8 cellular contexts compared by ENCODE assay signal in genomic region chr16:30186782-30187555, GRCh38. TPM values are rescaled to one million over a fixed set of nuclear protein-coding genes. Genes with fewer than 3 reads are reported as not detected.
DNase-seq lines count a peak whose midpoint lies in the region; ATAC-seq and TF ChIP-seq lines count a peak whose summit lies in the region.

No MANE protein-coding gene starts in this region.

- no peaks in the 10 kb centered on the region for H3K27me3 Mint-ChIP-seq in IgD-negative memory B cell
- no peaks in the 10 kb centered on the region for H3K27me3 Mint-ChIP-seq in activated CD4-positive, alpha-beta memory T cell treated with anti-CD3 and anti-CD28 coated beads, Interleukin-2, amount 10 ng/mL, durations not matched to agents 7 days and 5 days
- H3K27me3 Mint-ChIP-seq in mesothelial cell of epicardium (ENCODE audit: low read depth): peaks cover 4% of the 10 kb centered on the region

- POLR2A ChIA-PET in activated CD4-positive, alpha-beta memory T cell treated with anti-CD3 and anti-CD28 coated beads, Interleukin-2, amount 10 ng/mL, durations not matched to agents 7 days and 5 days (lab: Charles Lee): interaction anchor here (0.9 to 7.7 kb wide), 19 partner anchors 44 to 472 kb away, joined by 3 to 92 read pairs (median 6); partner anchors contain the start of genes ALDOA, CD2BP2, GDPD3 and PPP4C

- H3K27ac ChIP-seq in dorsolateral prefrontal cortex: peak overlapping the region in 54 of 59 donors; percentile 10 to 91 (median 74)

- TF ChIP-seq CTCF in BE2C (IDR thresholded peaks at IDR 0.05; ENCODE audit: low read depth, low read length) (peak; percentile 31), dorsolateral prefrontal cortex (IDR thresholded peaks at IDR 0.05 in 54 of 56, conservative IDR thresholded peaks at IDR 0.05 in 2 of 56; ENCODE audit: low read depth in 1 of 56, partially characterized antibody in 56 of 56) (peak in 52 of 56 donors; percentile 36 to 69 (median 56)), mesothelial cell of epicardium (IDR thresholded peaks at IDR 0.05; ENCODE audit: unreplicated experiment) (peak; percentile 52)

- CTCF ChIA-PET in activated CD4-positive, alpha-beta memory T cell treated with anti-CD3 and anti-CD28 coated beads, Interleukin-2, amount 10 ng/mL, durations not matched to agents 7 days and 5 days (lab: Charles Lee): interaction anchor here (1.0 to 2.7 kb wide), 5 partner anchors 44 to 223 kb away, joined by 3 to 17 read pairs (median 5); partner anchors contain the start of gene TBX6

- peaks cover 16 to 21% (median 18%) of the 10 kb centered on the region in 3 donors for H3K4me1 Mint-ChIP-seq in IgD-negative memory B cell
- H3K4me1 Mint-ChIP-seq in activated CD4-positive, alpha-beta memory T cell treated with anti-CD3 and anti-CD28 coated beads, Interleukin-2, amount 10 ng/mL, durations not matched to agents 7 days and 5 days: peaks cover 24% of the 10 kb centered on the region
- H3K4me1 Mint-ChIP-seq in mesothelial cell of epicardium: peaks cover 14% of the 10 kb centered on the region

- no peak for ATAC-seq in HG03159 (IDR thresholded peaks at IDR 0.05; ENCODE audit: unreplicated experiment)

- H3K4me3 Mint-ChIP-seq in IgD-negative memory B cell (peak overlapping the region; percentile 97 to 99 (median 99)), mesothelial cell of epicardium (no peak overlapping the region)
- H3K4me3 Mint-ChIP-seq in activated CD4-positive, alpha-beta memory T cell treated with anti-CD3 and anti-CD28 coated beads, Interleukin-2, amount 10 ng/mL, durations not matched to agents 7 days and 5 days: peak overlapping the region; percentile 100

- intact Hi-C loops in dorsolateral prefrontal cortex (cut with DNase I): no loop called here

- no peaks in the 10 kb centered on the region for H3K9me3 Mint-ChIP-seq in IgD-negative memory B cell
- no peaks in the 10 kb centered on the region for H3K9me3 Mint-ChIP-seq in activated CD4-positive, alpha-beta memory T cell treated with anti-CD3 and anti-CD28 coated beads, Interleukin-2, amount 10 ng/mL, durations not matched to agents 7 days and 5 days
- no peaks in the 10 kb centered on the region for H3K9me3 Mint-ChIP-seq in mesothelial cell of epicardium

- peaks cover 6% of the 10 kb centered on the region; the same call in 1 of the 2 replicates for H3K4me1 ChIP-seq in BE2C

- H3K36me3 ChIP-seq in BE2C: no peaks in the 10 kb centered on the region

- peak overlapping the region; percentile 97 to 99 (median 98) for H3K27ac Mint-ChIP-seq in IgD-negative memory B cell
- H3K27ac Mint-ChIP-seq in activated CD4-positive, alpha-beta memory T cell treated with anti-CD3 and anti-CD28 coated beads, Interleukin-2, amount 10 ng/mL, durations not matched to agents 7 days and 5 days: peak overlapping the region; percentile 99
- H3K27ac Mint-ChIP-seq in mesothelial cell of epicardium: no peak overlapping the region

- peak; percentile 41 for DNase-seq in BE2C
- DNase-seq in activated CD4-positive, alpha-beta memory T cell treated with anti-CD3 and anti-CD28 coated beads, Interleukin-2, amount 10 ng/mL, durations not matched to agents 7 days and 5 days: peak; percentile 84
- peak in 5 of 10 donors; percentile 21 to 53 (median 47) for DNase-seq in dorsolateral prefrontal cortex
- DNase-seq in mesothelial cell of epicardium (ENCODE audit: low spot score in 2 of 2, unreplicated experiment in 2 of 2): peak; percentile 42 to 71
- peak; percentile 75 to 87 for DNase-seq in stimulated activated CD8-positive, alpha-beta memory T cell treated with anti-CD3 and anti-CD28 coated beads, Interleukin-7, amount 100 ng/mL, for 1 hour (ENCODE audit: low read depth in 2 of 2)
- DNase-seq in NCI-H2171 treated with DMSO at 0.1 percent for 48 hours (lab: John Stamatoyannopoulos, UW): no peak

- no peaks in the 10 kb centered on the region for H3K9me3 ChIP-seq in BE2C

- H3K27me3 ChIP-seq in BE2C (no peaks in the 10 kb centered on the region), dorsolateral prefrontal cortex (no peaks in the 10 kb centered on the region)

- no peak overlapping the region for H3K4me3 ChIP-seq in BE2C (ENCODE audit: low read depth, low read length)
- H3K4me3 ChIP-seq in dorsolateral prefrontal cortex: peak overlapping the region in 35 of 59 donors; percentile 0 to 78 (median 62)

- H3K36me3 Mint-ChIP-seq in IgD-negative memory B cell: peaks cover 15% of the 10 kb centered on the region
- H3K36me3 Mint-ChIP-seq in activated CD4-positive, alpha-beta memory T cell treated with anti-CD3 and anti-CD28 coated beads, Interleukin-2, amount 10 ng/mL, durations not matched to agents 7 days and 5 days (ENCODE audit: low read depth): peaks cover 45% of the 10 kb centered on the region
- H3K36me3 Mint-ChIP-seq in mesothelial cell of epicardium: no peaks in the 10 kb centered on the region

RNA-seq across cellular contexts. Expression of gene CORO1A, which starts 3.6 kb away (rescaled TPM):
- polyA plus RNA-seq in BE2C (2012; ENCODE audit: insufficient read depth, insufficient read length, low read depth): 11.9 TPM
- 1,353 TPM for polyA plus RNA-seq in IgD-negative memory B cell
- total RNA-seq in activated CD4-positive, alpha-beta memory T cell treated with anti-CD3 and anti-CD28 coated beads, Interleukin-2, amount 10 ng/mL, durations not matched to agents 7 days and 5 days: 1,000 to 10,000 TPM; 1,737 to 1,754 TPM
- total RNA-seq in dorsolateral prefrontal cortex: 100 to 1,000 TPM in 1 of 120 experiments, 10 to 100 TPM in 119; 34.2 to 114 (median 60.7) TPM
- 7.0 to 8.9 TPM (median 7.0 TPM) in 3 replicates for total RNA-seq in mesothelial cell of epicardium

RNA-seq across cellular contexts. Expression of gene BOLA2B, which starts 6.5 kb away (rescaled TPM):
- 827 TPM for polyA plus RNA-seq in BE2C (2012; ENCODE audit: insufficient read depth, insufficient read length, low read depth)
- 264 TPM for polyA plus RNA-seq in IgD-negative memory B cell
- total RNA-seq in activated CD4-positive, alpha-beta memory T cell treated with anti-CD3 and anti-CD28 coated beads, Interleukin-2, amount 10 ng/mL, durations not matched to agents 7 days and 5 days: 100 to 1,000 TPM; 145 to 146 TPM
- total RNA-seq in dorsolateral prefrontal cortex (10 to 100 TPM; 29.1 to 89.3 (median 49.3) TPM), mesothelial cell of epicardium (56.7 to 64.5 TPM (median 58.1 TPM) in 3 replicates)

RNA-seq across cellular contexts. Expression of gene SLX1A, which starts 6.7 kb away (rescaled TPM):
- 82.5 TPM for polyA plus RNA-seq in BE2C (2012; ENCODE audit: insufficient read depth, insufficient read length, low read depth)
- polyA plus RNA-seq in IgD-negative memory B cell: 83.5 TPM
- 100 to 1,000 TPM; 102 to 149 TPM for total RNA-seq in activated CD4-positive, alpha-beta memory T cell treated with anti-CD3 and anti-CD28 coated beads, Interleukin-2, amount 10 ng/mL, durations not matched to agents 7 days and 5 days
- total RNA-seq in dorsolateral prefrontal cortex: 10 to 100 TPM; 13.7 to 63.7 (median 29.9) TPM
- 28.2 to 39.6 TPM (median 30.3 TPM) in 3 replicates for total RNA-seq in mesothelial cell of epicardium

RNA-seq across cellular contexts. Expression of gene SULT1A3, which starts 12.1 kb away (rescaled TPM):
- 3.2 TPM for polyA plus RNA-seq in BE2C (2012; ENCODE audit: insufficient read depth, insufficient read length, low read depth)
- polyA plus RNA-seq in IgD-negative memory B cell: 1.9 TPM
- total RNA-seq in activated CD4-positive, alpha-beta memory T cell treated with anti-CD3 and anti-CD28 coated beads, Interleukin-2, amount 10 ng/mL, durations not matched to agents 7 days and 5 days: 10 to 100 TPM; 23.3 to 28.4 TPM
- total RNA-seq in dorsolateral prefrontal cortex (10 to 100 TPM in 118 of 120 experiments, 1 to 10 TPM in 2; 8.6 to 49.6 (median 23.0) TPM), mesothelial cell of epicardium (27.4 to 31.2 TPM (median 27.6 TPM) in 3 replicates)

Comparison
In these comparisons a context has a peak if more than half of its experiments do, and no peak if none do; other contexts are left out.
1. RNA of gene CORO1A, which starts 3.6 kb away (total RNA-seq): 1,737 to 1,754 TPM in activated CD4-positive, alpha-beta memory T cell treated with anti-CD3 and anti-CD28 coated beads, Interleukin-2, amount 10 ng/mL, durations not matched to agents 7 days and 5 days; 34.2 to 114 TPM in dorsolateral prefrontal cortex and 7.0 to 8.9 TPM in mesothelial cell of epicardium; every median in the first group is over 10 times any median in the second.
2. Peak in every context shown above with its lines, with median percentiles within 50 percentile points of each other: CTCF ChIP-seq.